21 cellular contexts compared by ENCODE assay signal in genomic region chr18:61965306-61965705, GRCh38.
DNase-seq lines count a peak whose midpoint lies in the region; ATAC-seq, FAIRE-seq and TF ChIP-seq lines count a peak whose summit lies in the region.
"Had no signal": no experiment of that assay in that cellular context is flagged by ENCODE, and none has a peak within 500 bp of the region (broad histone marks: within the 10 kb centered on the region; RNA-seq: fewer than 3 reads in every experiment).

No MANE protein-coding gene starts in this region.

- H3K27ac ChIP-seq in foreskin keratinocyte: no peak overlapping the region
- H3K27ac ChIP-seq: PC-9, SJSA1 had no signal

- no peaks in the 10 kb centered on the region for H3K4me1 Mint-ChIP-seq in natural killer cell treated with Interleukin-12 subunit alpha and Interleukin-12 subunit beta and Interleukin-15 and Interleukin-18, amount 100 ng/mL, for 72 hours (ENCODE audit: low read depth in 2 of 2)

- peak; percentile 36 for ATAC-seq in foreskin keratinocyte
- ATAC-seq in natural killer cell treated with Interleukin-12 subunit alpha and Interleukin-12 subunit beta and Interleukin-15 and Interleukin-18, amount 100 ng/mL, for 72 hours: no peak
- ATAC-seq in GM18520 (IDR thresholded peaks at IDR 0.05; ENCODE audit: unreplicated experiment): no peak
- ATAC-seq: Right ventricle myocardium inferior had no signal

- no peak overlapping the region for H3K4me3 ChIP-seq in MG63
- H3K4me3 ChIP-seq: PC-9, SJSA1 had no signal

- H3K27ac Mint-ChIP-seq in natural killer cell treated with Interleukin-12 subunit alpha and Interleukin-12 subunit beta and Interleukin-15 and Interleukin-18, amount 100 ng/mL, for 72 hours: no peak overlapping the region

- H3K36me3 ChIP-seq in MG63: no peaks in the 10 kb centered on the region
- H3K36me3 ChIP-seq: SJSA1 had no signal

- no peak for DNase-seq in D721Med (ENCODE audit: insufficient read length, low spot score)
- DNase-seq in MG63: peak; percentile 49
- DNase-seq in dermis blood vessel endothelial cell: peak; percentile 27
- no peak for DNase-seq in foreskin keratinocyte
- no peak for DNase-seq in natural killer cell treated with Interleukin-12 subunit alpha and Interleukin-12 subunit beta and Interleukin-15 and Interleukin-18, amount 100 ng/mL, for 72 hours (ENCODE audit: low spot score)
- no peak for DNase-seq in hippocampal formation (lab: John Stamatoyannopoulos, UW)
- DNase-seq: Calu3, DMS153, DND-41, KBM-7, MM.1S, NCI-H1694, NCI-H2029 treated with DMSO at 0.1 percent for 48 hours, NCI-H446 treated with DMSO at 0.1 percent for 48 hours, NCI-H526, PC-9 had no signal

- H3K27me3 ChIP-seq in MG63: no peaks in the 10 kb centered on the region
- no peaks in the 10 kb centered on the region for H3K27me3 ChIP-seq in foreskin keratinocyte
- H3K27me3 ChIP-seq: SJSA1 had no signal

- TF ChIP-seq CTCF in D721Med (IDR thresholded peaks at IDR 0.05; ENCODE audit: insufficient read depth, missing control alignments) (no peak), foreskin keratinocyte (conservative IDR thresholded peaks at IDR 0.05) (no peak)

- H3K9me3 ChIP-seq in MG63: no peaks in the 10 kb centered on the region
- H3K9me3 ChIP-seq: SJSA1 had no signal

- H3K9me3 Mint-ChIP-seq in natural killer cell treated with Interleukin-12 subunit alpha and Interleukin-12 subunit beta and Interleukin-15 and Interleukin-18, amount 100 ng/mL, for 72 hours: no peaks in the 10 kb centered on the region

- no peaks in the 10 kb centered on the region for H3K4me1 ChIP-seq in foreskin keratinocyte
- H3K4me1 ChIP-seq: SJSA1 had no signal

- no peaks in the 10 kb centered on the region for H3K27me3 Mint-ChIP-seq in natural killer cell treated with Interleukin-12 subunit alpha and Interleukin-12 subunit beta and Interleukin-15 and Interleukin-18, amount 100 ng/mL, for 72 hours

- peak; percentile 92 for FAIRE-seq in D721Med (lab: Jason Lieb, UNC)
- FAIRE-seq: GM12892, H54 had no signal

- no peaks in the 10 kb centered on the region for H3K36me3 Mint-ChIP-seq in natural killer cell treated with Interleukin-12 subunit alpha and Interleukin-12 subunit beta and Interleukin-15 and Interleukin-18, amount 100 ng/mL, for 72 hours

- no peak overlapping the region for H3K4me3 Mint-ChIP-seq in natural killer cell treated with Interleukin-12 subunit alpha and Interleukin-12 subunit beta and Interleukin-15 and Interleukin-18, amount 100 ng/mL, for 72 hours

Comparison
In these comparisons a context has a peak if more than half of its experiments do, and no peak if none do; other contexts are left out.
1. DNase-seq: peak in MG63 (single experiment) and dermis blood vessel endothelial cell (single experiment); none in D721Med (single experiment), foreskin keratinocyte (0 of 2), natural killer cell treated with Interleukin-12 subunit alpha and Interleukin-12 subunit beta and Interleukin-15 and Interleukin-18, amount 100 ng/mL, for 72 hours (single experiment) and hippocampal formation (0 of 2).